Comparison of ENCODE assay signal across 8 cellular contexts in genomic region chr20:510328-511057, GRCh38. TPM values are rescaled to one million over a fixed set of nuclear protein-coding genes. Genes with fewer than 3 reads are reported as not detected.
A peak's percentile ranks its signal among the peaks of the same experiment; 100 is the strongest.
DNase-seq lines count a peak whose midpoint lies in the region; ATAC-seq, FAIRE-seq and TF ChIP-seq lines count a peak whose summit lies in the region.
"Not testable (repeated sequence)": the region's sequence is repeated elsewhere in the genome, so short reads cannot be mapped to it uniquely, and the experiment has no call there.

No MANE protein-coding gene starts in this region.

- peak in 1 of 2 experiments; percentile 30 for DNase-seq in A549 (ENCODE audit: low read depth in 1 of 2, low spot score in 1 of 2)
- peak; percentile 10 for DNase-seq in HT-29 (ENCODE audit: low spot score)
- peak; percentile 56 for DNase-seq in NCI-H526 treated with DMSO at 0.1 percent for 48 hours (lab: John Stamatoyannopoulos, UW)
- DNase-seq in choroid plexus epithelial cell (ENCODE audit: low read depth); foreskin keratinocyte; stimulated activated effector memory CD8-positive, alpha-beta T cell treated with anti-CD3 and anti-CD28 coated beads, Interleukin-12 subunit alpha, Interleukin-12 subunit beta, amount 100 ng/mL, for 72 hours (ENCODE audit: low spot score in 2 of 2): not testable (repeated sequence)
- peak in 1 of 3 donors; percentile 54 for DNase-seq in right lobe of liver

- POLR2A ChIA-PET in A549 (lab: Yijun Ruan, JAX) = not testable (repeated sequence)

- H3K27ac ChIP-seq in A549 = 0 out of 6 replicates have a peak overlapping the region, but pooled peaks of 1 of the 2 experiments have one; percentile 11
- H3K27ac ChIP-seq in VCaP = peak overlapping the region; percentile 22
- H3K27ac ChIP-seq in foreskin keratinocyte = not testable (repeated sequence)
- peak overlapping the region in 1 of 3 donors; percentile 37 for H3K27ac ChIP-seq in right lobe of liver

- CTCF ChIA-PET in A549 (lab: Yijun Ruan, JAX) = interaction anchor here (1.0 to 2.1 kb wide), 2 partner anchors 157 to 229 kb away, joined by 3 to 9 read pairs; no protein-coding TSS in a partner anchor

- FAIRE-seq in A549 (lab: Jason Lieb, UNC) = peak; percentile 84

- ATAC-seq in A549 (peak in 1 of 2 experiments; percentile 59; a peak in 3 of 6 replicates), right lobe of liver (peak; percentile 84 to 90 (median 88))
- not testable (repeated sequence) for ATAC-seq in foreskin keratinocyte; stimulated activated effector memory CD8-positive, alpha-beta T cell treated with anti-CD3 and anti-CD28 coated beads, Interleukin-12 subunit alpha, Interleukin-12 subunit beta, amount 100 ng/mL, for 72 hours

- not testable (repeated sequence) for H3K27me3 ChIP-seq in foreskin keratinocyte, right lobe of liver

- TF ChIP-seq CTCF in A549 (IDR thresholded peaks at IDR 0.05) (peak; percentile 6; the same call in 1 of the 3 replicates), VCaP (conservative IDR thresholded peaks at IDR 0.05) (peak; percentile 50), choroid plexus epithelial cell (conservative IDR thresholded peaks at IDR 0.05; ENCODE audit: low read depth, low read length) (peak; percentile 2), foreskin keratinocyte (conservative IDR thresholded peaks at IDR 0.05) (peak; percentile 2), right lobe of liver (IDR thresholded peaks at IDR 0.05) (peak; percentile 37 to 56 (median 44))

- intact Hi-C loops in right lobe of liver (cut with DNase I) = not testable (repeated sequence)

- H3K4me1 ChIP-seq in A549 (peaks cover 35% of the 10 kb centered on the region), foreskin keratinocyte (peaks cover 10% of the 10 kb centered on the region), right lobe of liver (peaks cover 0 to 35% (median 14%) of the 10 kb centered on the region in 4 donors)

- not testable (repeated sequence) for H3K9me3 ChIP-seq in A549, right lobe of liver

- H3K4me3 ChIP-seq in A549; choroid plexus epithelial cell (ENCODE audit: low read depth, low read length); right lobe of liver: not testable (repeated sequence)

- 72% methylated on average over 9 of the region's 9 CpGs for WGBS in A549 (ENCODE audit: missing lambda C conversion rate)
- 64% methylated on average over 9 of the region's 9 CpGs for WGBS in right lobe of liver (ENCODE audit: insufficient coverage, low coverage, low lambda C conversion rate, missing lambda C conversion rate)

- not testable (repeated sequence) for H3K4me3 Mint-ChIP-seq in stimulated activated effector memory CD8-positive, alpha-beta T cell treated with anti-CD3 and anti-CD28 coated beads, Interleukin-12 subunit alpha, Interleukin-12 subunit beta, amount 100 ng/mL, for 72 hours

- H3K27ac Mint-ChIP-seq in stimulated activated effector memory CD8-positive, alpha-beta T cell treated with anti-CD3 and anti-CD28 coated beads, Interleukin-12 subunit alpha, Interleukin-12 subunit beta, amount 100 ng/mL, for 72 hours = peak overlapping the region; percentile 32

- not testable (repeated sequence) for TF ChIP-seq POLR2A in A549 (IDR thresholded peaks at IDR 0.05; ENCODE audit: low read length); right lobe of liver (IDR thresholded peaks at IDR 0.05)

- peak overlapping the region; percentile 4; the same call in 2 of the 3 replicates for H3K4me2 ChIP-seq in A549

- peaks cover 28% of the 10 kb centered on the region for H3K4me1 Mint-ChIP-seq in stimulated activated effector memory CD8-positive, alpha-beta T cell treated with anti-CD3 and anti-CD28 coated beads, Interleukin-12 subunit alpha, Interleukin-12 subunit beta, amount 100 ng/mL, for 72 hours

- H3K36me3 Mint-ChIP-seq in stimulated activated effector memory CD8-positive, alpha-beta T cell treated with anti-CD3 and anti-CD28 coated beads, Interleukin-12 subunit alpha, Interleukin-12 subunit beta, amount 100 ng/mL, for 72 hours = peaks cover 72% of the 10 kb centered on the region

- TF ChIP-seq RAD21 in A549 (conservative IDR thresholded peaks at IDR 0.05 in 1 of 2, IDR thresholded peaks at IDR 0.05 in 1 of 2) = 0 out of 5 replicates have a peak, but pooled peaks of 1 of the 2 experiments have one; percentile 9

- not testable (repeated sequence) for TF ChIP-seq EP300 in A549 (IDR thresholded peaks at IDR 0.05)

- H3K9me3 Mint-ChIP-seq in stimulated activated effector memory CD8-positive, alpha-beta T cell treated with anti-CD3 and anti-CD28 coated beads, Interleukin-12 subunit alpha, Interleukin-12 subunit beta, amount 100 ng/mL, for 72 hours = not testable (repeated sequence)

- H3K36me3 ChIP-seq in right lobe of liver = not testable (repeated sequence)

RNA-seq across cellular contexts. Expression of gene CSNK2A1, which starts 33.1 kb away (rescaled TPM):
- 231 and 306 TPM in 2 replicates for polyA plus RNA-seq in A549 (2011; rRNA removed)
- 98.3 and 99.8 TPM in 2 replicates for polyA plus RNA-seq in A549 (2012; cell fraction: cytosol; rRNA removed)
- polyA plus RNA-seq in A549 (2012; cell fraction: nucleus; rRNA removed) = 97.3 and 104 TPM in 2 replicates
- 155 to 157 TPM (median 156 TPM) in 3 replicates for polyA plus RNA-seq in A549 (2017; fragmentation: RNase III; extraction: RNeasy Plus Mini Kit Qiagen cat#74134 plus additional on column Dnase treatment)
- 263 and 303 TPM in 2 replicates for polyA minus RNA-seq in A549 (2011; rRNA and poly(A)+ RNA removed)
- 81.7 and 89.6 TPM in 2 replicates for total RNA-seq in HT-29 (2014; rRNA removed; shearing (Covaris generic))
- 121 and 125 TPM in 2 replicates for total RNA-seq in foreskin keratinocyte
- 52.7 and 57.8 TPM in 2 replicates for polyA plus RNA-seq in foreskin keratinocyte
- 10 to 100 TPM; 30.4 to 62.6 (median 37.1) TPM for total RNA-seq in right lobe of liver

RNA-seq across cellular contexts. Expression of gene TBC1D20, which starts 48.2 kb away (rescaled TPM):
- polyA plus RNA-seq in A549 (2011; rRNA removed) (43.4 and 53.9 TPM in 2 replicates), A549 (2017; fragmentation: RNase III; extraction: RNeasy Plus Mini Kit Qiagen cat#74134 plus additional on column Dnase treatment) (24.5 to 28.0 TPM (median 27.7 TPM) in 3 replicates), foreskin keratinocyte (14.7 and 16.4 TPM in 2 replicates)
- 36.6 and 40.3 TPM in 2 replicates for polyA plus RNA-seq in A549 (2012; cell fraction: cytosol; rRNA removed)
- 22.8 and 27.9 TPM in 2 replicates for polyA plus RNA-seq in A549 (2012; cell fraction: nucleus; rRNA removed)
- polyA minus RNA-seq in A549 (2011; rRNA and poly(A)+ RNA removed) = 79.0 and 91.9 TPM in 2 replicates
- total RNA-seq in HT-29 (2014; rRNA removed; shearing (Covaris generic)) = 16.7 and 19.5 TPM in 2 replicates
- total RNA-seq in foreskin keratinocyte (23.0 and 28.8 TPM in 2 replicates), right lobe of liver (10 to 100 TPM; 10.8 to 21.4 (median 13.9) TPM)
